1 cellular context compared by ENCODE assay signal in the genomic region with DNA sequence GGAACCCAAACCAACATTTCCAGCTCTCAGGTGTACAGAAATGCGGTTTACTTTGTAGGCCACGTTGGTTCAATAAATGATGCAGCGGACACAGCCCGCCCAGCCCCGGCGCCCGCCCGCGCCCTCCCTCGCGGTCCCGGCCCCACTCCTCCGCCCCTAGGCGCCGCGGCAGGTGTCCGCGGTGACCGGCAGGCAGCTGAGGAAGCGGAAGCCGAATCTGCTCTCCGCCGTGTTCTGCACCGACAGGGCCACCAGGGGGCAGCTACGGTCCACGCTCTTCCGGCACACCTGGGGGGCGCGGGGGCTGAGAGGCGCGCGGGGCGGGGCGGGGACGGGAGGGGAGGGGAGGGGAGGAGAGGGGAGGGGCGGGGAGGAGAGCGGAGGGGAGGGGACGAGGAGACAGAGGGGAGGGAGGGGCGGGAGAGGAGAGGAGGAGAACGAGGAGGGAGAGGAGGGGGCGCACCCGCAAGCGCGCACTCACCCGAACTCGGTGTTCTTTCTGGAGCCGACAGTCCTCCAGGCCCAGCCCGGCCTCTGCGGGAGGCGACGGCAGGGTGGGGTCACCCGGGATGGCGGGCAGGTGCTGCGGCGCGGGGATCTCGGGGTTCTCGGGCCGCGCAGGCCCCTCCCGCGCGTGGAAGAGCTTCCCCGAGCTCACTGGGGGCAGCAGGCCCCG.
A peak's percentile ranks its signal among the peaks of the same experiment; 100 is the strongest.
TF ChIP-seq lines count a peak whose summit lies in the region.

No MANE protein-coding gene starts in this region.

TF ChIP-seq in Ishikawa, 13 proteins besides CTCF, POLR2A, EP300 and RAD21 (continued from another document):
- TF ChIP-seq, protein P1, sequence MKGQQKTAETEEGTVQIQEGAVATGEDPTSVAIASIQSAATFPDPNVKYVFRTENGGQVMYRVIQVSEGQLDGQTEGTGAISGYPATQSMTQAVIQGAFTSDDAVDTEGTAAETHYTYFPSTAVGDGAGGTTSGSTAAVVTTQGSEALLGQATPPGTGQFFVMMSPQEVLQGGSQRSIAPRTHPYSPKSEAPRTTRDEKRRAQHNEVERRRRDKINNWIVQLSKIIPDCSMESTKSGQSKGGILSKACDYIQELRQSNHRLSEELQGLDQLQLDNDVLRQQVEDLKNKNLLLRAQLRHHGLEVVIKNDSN (IDR thresholded peaks at IDR 0.05), result no peak
- no peak for TF ChIP-seq TAF1 (IDR thresholded peaks at IDR 0.05; ENCODE audit: low read depth)
- TF ChIP-seq FOXM1 (IDR thresholded peaks at IDR 0.05; ENCODE audit: borderline replicate concordance, low read depth), result no peak
- no peak for TF ChIP-seq YY1 (IDR thresholded peaks at IDR 0.05; ENCODE audit: low read depth)
- no peak for TF ChIP-seq TCF12 (IDR thresholded peaks at IDR 0.05; ENCODE audit: low read depth)
- peak; percentile 57; the same call in 1 of the 2 replicates for TF ChIP-seq MAX (IDR thresholded peaks at IDR 0.05)
- TF ChIP-seq CREB1 (IDR thresholded peaks at IDR 0.05; ENCODE audit: low read depth), result no peak
